18 cellular contexts compared by ENCODE assay signal in genomic region chr13:22232186-22232585, GRCh38.
"Had no signal": no experiment of that assay in that cellular context is flagged by ENCODE, and none has a peak within 500 bp of the region (broad histone marks: within the 10 kb centered on the region; RNA-seq: fewer than 3 reads in every experiment).

No MANE protein-coding gene starts in this region.

- ATAC-seq: activated naive CD4-positive, alpha-beta T cell treated with anti-CD3 and anti-CD28 coated beads, Interleukin-2, amount 50 U/mL, for 72 hours; naive thymus-derived CD4-positive, alpha-beta T cell; sciatic nerve; stimulated activated naive B cell treated with anti-CD40 and anti-IgM and Interleukin-4, amounts not matched to agents 10 μg/mL and 1 μg/mL and 100 μg/mL, for 72 hours had no signal

- DNase-seq: activated T-cell treated with anti-CD3 and anti-CD28 coated beads, Interleukin-2, amount 50 U/mL, for 1 hour; aorta; dermis blood vessel endothelial cell; effector CD8-positive, alpha-beta T cell; foreskin melanocyte; glutamatergic neuron; hippocampal formation; left ventricle myocardium inferior; naive thymus-derived CD4-positive, alpha-beta T cell; small intestine; stimulated activated CD4-positive, alpha-beta T cell treated with anti-CD3 and anti-CD28 coated beads, Interleukin-15, amount 100 ng/mL, for 24 hours; stimulated activated CD8-positive, alpha-beta memory T cell treated with anti-CD3 and anti-CD28 coated beads, Interleukin-4, amount 100 ng/mL, for 48 hours; stimulated activated naive B cell treated with anti-CD40 and anti-IgM and Interleukin-4, amounts not matched to agents 10 μg/mL and 1 μg/mL and 100 μg/mL, for 72 hours; testis; trophoblast cell had no signal

- H3K9me3 ChIP-seq: left ventricle myocardium inferior, testis, vagina had no signal

- H3K4me1 ChIP-seq: left ventricle myocardium inferior, testis, vagina had no signal

- H3K4me3 ChIP-seq: left ventricle myocardium inferior, testis, vagina had no signal

- H3K27ac ChIP-seq: left ventricle myocardium inferior, testis, vagina had no signal

- H3K36me3 ChIP-seq: left ventricle myocardium inferior, vagina had no signal

- H3K27me3 ChIP-seq: testis, vagina had no signal
